ENCODE assay signal across 8 cellular contexts in genomic region chr6:33297956-33298772, GRCh38. TPM values are rescaled to one million over a fixed set of nuclear protein-coding genes. Genes with fewer than 3 reads are reported as not detected.
A peak's percentile ranks its signal among the peaks of the same experiment; 100 is the strongest.
DNase-seq lines count a peak whose midpoint lies in the region; ATAC-seq and TF ChIP-seq lines count a peak whose summit lies in the region.

No MANE protein-coding gene starts in this region.

- peak overlapping the region; percentile 78 for H3K4me3 ChIP-seq in MG63

- peak overlapping the region; percentile 99 for H3K27ac ChIP-seq in VCaP

- DNase-seq in NK-92 treated with Interleukin-12 subunit alpha and Interleukin-12 subunit beta, amount 100 ng/mL, for 24 hours (lab: John Stamatoyannopoulos, UW), result peak; percentile 42
- DNase-seq in NK-92 (lab: John Stamatoyannopoulos, UW; ENCODE audit: unreplicated experiment), result no peak
- peak; percentile 95 for DNase-seq in MG63
- peak; percentile 68 for DNase-seq in dedifferentiated amniotic fluid mesenchymal stem cell (ENCODE audit: extremely low spot score)
- DNase-seq in left colon, result peak; percentile 63 to 78
- peak; percentile 30 for DNase-seq in stimulated activated CD8-positive, alpha-beta memory T cell treated with anti-CD3 and anti-CD28 coated beads, Interleukin-12 subunit alpha, Interleukin-12 subunit beta, amount 100 ng/mL, for 1 hour (ENCODE audit: low read depth)

- 0 out of 2 replicates have a peak, but pooled peaks have one; percentile 7 for TF ChIP-seq CTCF in VCaP (conservative IDR thresholded peaks at IDR 0.05)

- ATAC-seq in left colon, result peak; percentile 31
- ATAC-seq in GM19351 (IDR thresholded peaks at IDR 0.05; ENCODE audit: unreplicated experiment), result no peak

- intact Hi-C loops in left colon (cut with DNase I, micrococcal nuclease), result no loop called here

- H3K27me3 ChIP-seq in MG63, result no peaks in the 10 kb centered on the region

- peaks cover 54% of the 10 kb centered on the region for H3K36me3 ChIP-seq in MG63

- no peaks in the 10 kb centered on the region for H3K9me3 ChIP-seq in MG63

RNA-seq across cellular contexts. Expression of gene RGL2, which starts 0.6 kb away (rescaled TPM):
- total RNA-seq in MG63 (2014; rRNA removed; shearing (Covaris generic); ENCODE audit: low replicate concordance), result 71.9 and 123 TPM in 2 replicates
- 10 to 100 TPM; 21.5 to 35.0 TPM for total RNA-seq in left colon

RNA-seq across cellular contexts. Expression of gene PFDN6, which starts 8.8 kb away (rescaled TPM):
- total RNA-seq in MG63 (2014; rRNA removed; shearing (Covaris generic); ENCODE audit: low replicate concordance), result 488 and 596 TPM in 2 replicates
- total RNA-seq in left colon, result 10 to 100 TPM; 36.8 to 45.7 TPM

RNA-seq across cellular contexts. Expression of gene WDR46, which starts 9.1 kb away (rescaled TPM):
- total RNA-seq in MG63 (2014; rRNA removed; shearing (Covaris generic); ENCODE audit: low replicate concordance), result 246 and 303 TPM in 2 replicates
- 10 to 100 TPM; 27.7 to 29.3 TPM for total RNA-seq in left colon

RNA-seq across cellular contexts. Expression of gene TAPBP, which starts 15.7 kb away (rescaled TPM):
- total RNA-seq in MG63 (2014; rRNA removed; shearing (Covaris generic); ENCODE audit: low replicate concordance), result 37.5 and 89.0 TPM in 2 replicates
- total RNA-seq in left colon, result 100 to 1,000 TPM; 229 to 283 TPM

RNA-seq across cellular contexts. Expression of gene ZBTB22, which starts 19.4 kb away (rescaled TPM):
- total RNA-seq in MG63 (2014; rRNA removed; shearing (Covaris generic); ENCODE audit: low replicate concordance), result 6.2 and 20.0 TPM in 2 replicates
- total RNA-seq in left colon, result 10 to 100 TPM; 19.9 to 21.3 TPM

Comparison
In these comparisons a context has a peak if more than half of its experiments do, and no peak if none do; other contexts are left out.
1. RNA of gene PFDN6, which starts 8.8 kb away (total RNA-seq): 488 to 596 TPM in MG63; 36.8 to 45.7 TPM in left colon; every median in the first group is over 10 times any median in the second.